18 cellular contexts compared by ENCODE assay signal in genomic region chr14:105053996-105054395, GRCh38. TPM values are rescaled to one million over a fixed set of nuclear protein-coding genes. Genes with fewer than 3 reads are reported as not detected.
"Had no signal": no experiment of that assay in that cellular context is flagged by ENCODE, and none has a peak within 500 bp of the region (broad histone marks: within the 10 kb centered on the region; RNA-seq: fewer than 3 reads in every experiment).

No MANE protein-coding gene starts in this region.

- H3K36me3 ChIP-seq: neural progenitor cell, pancreas, sigmoid colon had no signal

- DNase-seq: activated CD4-positive, alpha-beta T cell treated with anti-CD3 and anti-CD28 coated beads, Interleukin-2, amount 10 ng/mL, durations not matched to agents 24 days and 14 days; activated CD4-positive, CD25-positive, alpha-beta regulatory T cell; activated CD8-positive, alpha-beta memory T cell treated with anti-CD3 and anti-CD28 coated beads for 24 hours; effector memory CD4-positive, alpha-beta T cell; foreskin keratinocyte; glutamatergic neuron; hypothalamus; midbrain; pancreas; sigmoid colon; stimulated activated CD4-positive, alpha-beta T cell treated with anti-CD3 and anti-CD28 coated beads, Interleukin-1b, Interleukin-23, amount 100 ng/mL, for 48 hours had no signal

- H3K9ac ChIP-seq: neural progenitor cell had no signal

- H3K27me3 Mint-ChIP-seq: activated CD4-positive, alpha-beta T cell treated with anti-CD3 and anti-CD28 coated beads, Interleukin-2, amount 10 ng/mL, durations not matched to agents 24 days and 14 days; dendritic cell treated with granulocyte-macrophage colony-stimulating factor and Interleukin-4, amounts not matched to agents 40 ng/mL and 50 ng/mL, for 4 days had no signal

- H3K27me3 ChIP-seq: foreskin keratinocyte, pancreas, sigmoid colon had no signal

- H3K4me3 Mint-ChIP-seq: activated CD4-positive, alpha-beta T cell treated with anti-CD3 and anti-CD28 coated beads, Interleukin-2, amount 10 ng/mL, durations not matched to agents 24 days and 14 days; dendritic cell treated with granulocyte-macrophage colony-stimulating factor and Interleukin-4, amounts not matched to agents 40 ng/mL and 50 ng/mL, for 4 days; neural progenitor cell had no signal

- H2AFZ ChIP-seq: neural progenitor cell had no signal

- ATAC-seq: foreskin keratinocyte, pancreas had no signal

- H3K4me3 ChIP-seq: lung, neural progenitor cell, pancreas, sigmoid colon had no signal

- H3K4me1 ChIP-seq: foreskin keratinocyte, pancreas had no signal

- H3K36me3 Mint-ChIP-seq: neural progenitor cell had no signal

- FAIRE-seq: astrocyte, bronchial epithelial cell, pancreas had no signal

- H3K27ac Mint-ChIP-seq: activated CD4-positive, alpha-beta T cell treated with anti-CD3 and anti-CD28 coated beads, Interleukin-2, amount 10 ng/mL, durations not matched to agents 24 days and 14 days; activated T-helper 2 cell treated with anti-CD3 and anti-CD28 coated beads, Interferon-gamma antibody, Interleukin-2, Interleukin-4, amounts not matched to agents 10 μg/mL and 5 μg/mL and 100 μg/mL, durations not matched to agents 14 hours and 24 hours and 36 hours; dendritic cell treated with granulocyte-macrophage colony-stimulating factor and Interleukin-4, amounts not matched to agents 40 ng/mL and 50 ng/mL, for 4 days; neural progenitor cell had no signal

- H3K9me3 Mint-ChIP-seq: activated CD4-positive, alpha-beta T cell treated with anti-CD3 and anti-CD28 coated beads, Interleukin-2, amount 10 ng/mL, durations not matched to agents 24 days and 14 days; activated T-helper 2 cell treated with anti-CD3 and anti-CD28 coated beads, Interferon-gamma antibody, Interleukin-2, Interleukin-4, amounts not matched to agents 10 μg/mL and 5 μg/mL and 100 μg/mL, durations not matched to agents 14 hours and 24 hours and 36 hours; dendritic cell treated with granulocyte-macrophage colony-stimulating factor and Interleukin-4, amounts not matched to agents 40 ng/mL and 50 ng/mL, for 4 days; neural progenitor cell had no signal

- H3K9me3 ChIP-seq: pancreas, sigmoid colon had no signal

- H3K27ac ChIP-seq: foreskin keratinocyte, neural progenitor cell, pancreas, sigmoid colon had no signal

- H3K4me2 ChIP-seq: neural progenitor cell had no signal

RNA-seq across cellular contexts. Expression of gene GPR132, which starts 11.2 kb away (rescaled TPM):
- total RNA-seq: bronchial epithelial cell, foreskin keratinocyte, myocyte had no signal
- polyA plus RNA-seq: foreskin keratinocyte had no signal
